Comparison of ENCODE assay signal across 15 cellular contexts in the genomic region with DNA sequence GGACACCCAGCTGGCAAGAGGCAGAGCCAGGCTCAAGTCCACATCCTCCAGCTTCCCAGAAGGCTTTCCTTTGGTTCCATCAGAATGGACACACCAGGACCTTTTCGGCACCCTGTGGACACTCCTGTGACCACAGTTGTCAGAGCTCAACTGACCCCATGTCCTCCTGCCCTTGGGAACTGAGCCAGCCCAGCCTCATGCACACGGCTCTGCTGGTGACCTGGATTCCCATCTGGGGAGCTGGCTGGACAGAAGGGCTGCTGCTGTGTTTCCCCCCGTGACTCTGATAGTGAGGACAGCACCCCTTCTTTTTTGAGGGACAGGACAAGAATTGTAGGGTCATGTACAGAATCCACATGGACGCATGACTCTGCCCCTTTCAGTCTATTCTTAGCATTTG.
DNase-seq lines count a peak whose midpoint lies in the region; ATAC-seq and TF ChIP-seq lines count a peak whose summit lies in the region.
"Had no signal": no experiment of that assay in that cellular context is flagged by ENCODE, and none has a peak within 500 bp of the region (broad histone marks: within the 10 kb centered on the region; RNA-seq: fewer than 3 reads in every experiment).

No MANE protein-coding gene starts in this region.

- H3K27me3 ChIP-seq in DND-41 (ENCODE audit: insufficient read depth, low read length, poor library complexity): no peaks in the 10 kb centered on the region
- no peaks in the 10 kb centered on the region for H3K27me3 ChIP-seq in neural progenitor cell
- H3K27me3 ChIP-seq in testis: no peaks in the 10 kb centered on the region

- H3K4me3 Mint-ChIP-seq in neural progenitor cell (no peak overlapping the region), T-helper 17 cell (no peak overlapping the region)
- H3K4me3 Mint-ChIP-seq: CD4-positive, alpha-beta T cell had no signal

- no peaks in the 10 kb centered on the region for H3K36me3 Mint-ChIP-seq in neural progenitor cell
- H3K36me3 Mint-ChIP-seq in T-helper 17 cell (ENCODE audit: low read depth): peaks cover 4% of the 10 kb centered on the region

- no peaks in the 10 kb centered on the region for H3K9me3 Mint-ChIP-seq in neural progenitor cell
- H3K9me3 Mint-ChIP-seq: CD4-positive, alpha-beta T cell had no signal

- H3K27ac Mint-ChIP-seq in neural progenitor cell (peak overlapping the region; percentile 38), T-helper 17 cell (no peak overlapping the region)
- H3K27ac Mint-ChIP-seq: CD4-positive, alpha-beta T cell had no signal

- H4K20me1 ChIP-seq in DND-41 (ENCODE audit: insufficient read depth, low read length): no peaks in the 10 kb centered on the region
- no peaks in the 10 kb centered on the region for H4K20me1 ChIP-seq in neural progenitor cell (ENCODE audit: low read depth)

- H3K4me2 ChIP-seq in DND-41 (ENCODE audit: insufficient read depth, low read length): no peak overlapping the region
- no peak overlapping the region for H3K4me2 ChIP-seq in neural progenitor cell
- H3K4me2 ChIP-seq: A549 had no signal

- 42 to 67% methylated on average over 1 to 4 of the region's 4 CpGs for WGBS in testis, 2 donors

- no peak for TF ChIP-seq POLR2A in testis (IDR thresholded peaks at IDR 0.05)

- peaks cover 63% of the 10 kb centered on the region for H3K4me1 ChIP-seq in DND-41 (ENCODE audit: insufficient read depth, low read length)
- H3K4me1 ChIP-seq in neural progenitor cell: no peaks in the 10 kb centered on the region
- no peaks in the 10 kb centered on the region for H3K4me1 ChIP-seq in testis
- H3K4me1 ChIP-seq: A549, Caco-2 had no signal

- DNase-seq in DND-41: no peak
- peak; percentile 5 for DNase-seq in G401 (ENCODE audit: low spot score)
- DNase-seq in neural progenitor cell (ENCODE audit: low spot score): no peak
- DNase-seq in testis: peak; percentile 30
- DNase-seq in SW 1271 (lab: John Stamatoyannopoulos, UW): no peak
- DNase-seq in T-helper 17 cell: no peak
- DNase-seq in HT-29 (ENCODE audit: low spot score): no peak
- DNase-seq: AML-193; Caco-2; CD4-positive, alpha-beta T cell; GF-D8; GOT3; HCEC 1CT had no signal

- H2AFZ ChIP-seq in DND-41 (ENCODE audit: low read depth, low read length): no peak overlapping the region
- H2AFZ ChIP-seq in neural progenitor cell (replicated peaks): no peak overlapping the region

- no peaks in the 10 kb centered on the region for H3K79me2 ChIP-seq in DND-41 (ENCODE audit: insufficient read depth, low read length)
- no peaks in the 10 kb centered on the region for H3K79me2 ChIP-seq in neural progenitor cell (ENCODE audit: low read depth)

- TF ChIP-seq CTCF in DND-41 (IDR thresholded peaks at IDR 0.05; ENCODE audit: borderline replicate concordance, extremely low read depth, low read length, poor library complexity, severe bottlenecking) (no peak), neural progenitor cell (IDR thresholded peaks at IDR 0.05) (no peak), testis (IDR thresholded peaks at IDR 0.05) (no peak)

- H3K36me3 ChIP-seq in DND-41 (ENCODE audit: insufficient read depth, low read length) (no peaks in the 10 kb centered on the region), neural progenitor cell (no peaks in the 10 kb centered on the region), testis (ENCODE audit: low read depth, missing control alignments) (no peaks in the 10 kb centered on the region)

- in situ Hi-C loops in G401 (cut with HindIII; ENCODE audit: low sequenced_read_pairs): no loop called here

- intact Hi-C loops in testis (cut with DNase I; ENCODE audit: low total_unique reads): no loop called here

- H3K4me1 Mint-ChIP-seq in neural progenitor cell (peaks cover 23% of the 10 kb centered on the region), T-helper 17 cell (peaks cover 2% of the 10 kb centered on the region)

- H3F3A ChIP-seq in neural progenitor cell (ENCODE audit: low read depth): no peaks in the 10 kb centered on the region

- ATAC-seq in DND-41 (ENCODE audit: insufficient read depth, low read depth): no peak
- no peak for ATAC-seq in T-helper 17 cell

- peak overlapping the region; percentile 28; the same call in 1 of the 2 replicates for H3K9ac ChIP-seq in DND-41 (ENCODE audit: low read depth, low read length)
- no peak overlapping the region for H3K9ac ChIP-seq in neural progenitor cell

- peaks cover 13% of the 10 kb centered on the region for H3K27me3 Mint-ChIP-seq in neural progenitor cell (ENCODE audit: insufficient read depth, low read depth)
- H3K27me3 Mint-ChIP-seq in T-helper 17 cell: peaks cover 29% of the 10 kb centered on the region

- H3K27ac ChIP-seq in DND-41 (ENCODE audit: low read length): peak overlapping the region; percentile 75
- H3K27ac ChIP-seq in neural progenitor cell: no peak overlapping the region
- no peak overlapping the region for H3K27ac ChIP-seq in testis
- H3K27ac ChIP-seq: A549, C4-2B had no signal

- peaks cover 2% of the 10 kb centered on the region for H3K9me3 ChIP-seq in DND-41 (ENCODE audit: insufficient read depth, low read length, severe bottlenecking)
- no peaks in the 10 kb centered on the region for H3K9me3 ChIP-seq in neural progenitor cell (ENCODE audit: low read depth)
- no peaks in the 10 kb centered on the region for H3K9me3 ChIP-seq in testis
- no peaks in the 10 kb centered on the region for H3K9me3 ChIP-seq in T-helper 17 cell (ENCODE audit: control insufficient read depth, low read length, poor library complexity, severe bottlenecking)
- H3K9me3 ChIP-seq: A549, Caco-2 had no signal

- no peak overlapping the region for H3K4me3 ChIP-seq in DND-41 (ENCODE audit: low read depth in 1 of 2, low read length in 2 of 2)
- H3K4me3 ChIP-seq in neural progenitor cell: no peak overlapping the region
- H3K4me3 ChIP-seq in testis: no peak overlapping the region
- H3K4me3 ChIP-seq: A549 had no signal

Comparison
In these comparisons a context has a peak if more than half of its experiments do, and no peak if none do; other contexts are left out.
1. DNase-seq: peak in G401 (single experiment) and testis (single experiment); none in DND-41 (single experiment), neural progenitor cell (single experiment), SW 1271 (0 of 2), T-helper 17 cell (0 of 3) and HT-29 (single experiment).